9 cellular contexts compared by ENCODE assay signal in the genomic region with DNA sequence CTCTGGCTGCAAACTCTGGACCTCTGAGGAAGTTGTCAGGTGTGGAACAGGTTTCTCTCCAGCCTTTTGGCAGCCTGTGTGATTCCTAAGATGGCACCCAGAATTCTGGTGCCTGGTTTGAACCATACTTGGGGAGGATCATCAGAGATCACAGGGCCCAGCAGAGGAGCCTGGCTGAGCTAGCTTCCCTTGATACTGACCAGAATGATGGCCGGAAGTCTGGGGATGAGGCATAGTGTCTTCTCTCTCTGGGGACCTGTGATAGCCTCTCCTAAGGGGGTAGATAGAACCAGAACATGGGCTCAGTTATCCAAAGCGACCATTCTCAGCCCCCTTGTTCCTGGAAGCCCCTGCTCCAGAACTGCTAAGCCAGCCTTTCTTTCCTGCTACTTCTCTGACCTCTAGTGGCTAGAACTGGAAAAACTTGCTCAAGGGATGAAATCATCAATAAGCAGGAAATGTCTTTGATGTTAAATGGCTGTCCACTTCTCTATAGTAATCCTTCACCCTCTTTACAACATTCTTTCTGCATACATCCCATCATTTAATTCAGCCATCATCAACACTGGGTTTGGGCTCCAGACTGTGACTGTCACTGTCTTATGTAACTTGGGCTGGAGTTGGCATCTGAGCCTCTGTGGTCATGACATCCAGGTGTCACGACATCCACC. TPM values are rescaled to one million over a fixed set of nuclear protein-coding genes. Genes with fewer than 3 reads are reported as not detected.
DNase-seq lines count a peak whose midpoint lies in the region; ATAC-seq and TF ChIP-seq lines count a peak whose summit lies in the region.
"Had no signal": no experiment of that assay in that cellular context is flagged by ENCODE, and none has a peak within 500 bp of the region (broad histone marks: within the 10 kb centered on the region; RNA-seq: fewer than 3 reads in every experiment).

No MANE protein-coding gene starts in this region.

- WGBS in GM23248 (ENCODE audit: low coverage in 1 of 2, low lambda C conversion rate in 2 of 2, missing lambda C conversion rate in 2 of 2), 2 experiments = 55 to 58% methylated on average over 3 of the region's 3 CpGs
- 59 to 71% methylated on average over 2 to 3 of the region's 3 CpGs for WGBS in testis, 2 donors

- no peak for TF ChIP-seq POLR2A in testis (IDR thresholded peaks at IDR 0.05)

- peaks cover 11% of the 10 kb centered on the region for H3K9me3 Mint-ChIP-seq in activated T-helper 1 cell treated with anti-CD3 and anti-CD28 coated beads, Interleukin-12 subunit alpha, Interleukin-12 subunit beta, Interleukin-2, Interleukin-4 antibody, amounts not matched to agents 30 ng/mL and 10 ng/mL and 1 ng/mL, durations not matched to agents 14 hours and 24 hours and 36 hours
- no peaks in the 10 kb centered on the region for H3K9me3 Mint-ChIP-seq in immature natural killer cell

- H3K27ac Mint-ChIP-seq in activated T-helper 1 cell treated with anti-CD3 and anti-CD28 coated beads, Interleukin-12 subunit alpha, Interleukin-12 subunit beta, Interleukin-2, Interleukin-4 antibody, amounts not matched to agents 30 ng/mL and 10 ng/mL and 1 ng/mL, durations not matched to agents 14 hours and 24 hours and 36 hours = peak overlapping the region; percentile 79
- peak overlapping the region in 5 of 6 donors; percentile 19 to 79 (median 49) for H3K27ac Mint-ChIP-seq in immature natural killer cell

- peaks cover 100% of the 10 kb centered on the region for H3K79me2 ChIP-seq in GM23248 (ENCODE audit: insufficient read depth)

- no peak overlapping the region for H2AFZ ChIP-seq in GM23248

- no peaks in the 10 kb centered on the region for H3K27me3 Mint-ChIP-seq in activated T-helper 1 cell treated with anti-CD3 and anti-CD28 coated beads, Interleukin-12 subunit alpha, Interleukin-12 subunit beta, Interleukin-2, Interleukin-4 antibody, amounts not matched to agents 30 ng/mL and 10 ng/mL and 1 ng/mL, durations not matched to agents 14 hours and 24 hours and 36 hours (ENCODE audit: insufficient read depth)
- peaks cover 0 to 2% (median 1%) of the 10 kb centered on the region in 3 donors for H3K27me3 Mint-ChIP-seq in immature natural killer cell (ENCODE audit: low read depth in 3 of 3)

- peaks cover 100% of the 10 kb centered on the region for H3K4me1 Mint-ChIP-seq in activated T-helper 1 cell treated with anti-CD3 and anti-CD28 coated beads, Interleukin-12 subunit alpha, Interleukin-12 subunit beta, Interleukin-2, Interleukin-4 antibody, amounts not matched to agents 30 ng/mL and 10 ng/mL and 1 ng/mL, durations not matched to agents 14 hours and 24 hours and 36 hours (ENCODE audit: low read depth)
- H3K4me1 Mint-ChIP-seq in immature natural killer cell = peaks cover 77 to 92% of the 10 kb centered on the region in 2 donors

- no peaks in the 10 kb centered on the region for H3K27me3 ChIP-seq in GM23248 (replicated peaks; ENCODE audit: insufficient read depth)
- no peaks in the 10 kb centered on the region for H3K27me3 ChIP-seq in testis

- H3K9me3 ChIP-seq in GM23248 (ENCODE audit: low read depth) (no peaks in the 10 kb centered on the region), testis (no peaks in the 10 kb centered on the region)

- H3K4me1 ChIP-seq in GM23248 (ENCODE audit: insufficient read depth) = peaks cover 66% of the 10 kb centered on the region
- no peaks in the 10 kb centered on the region for H3K4me1 ChIP-seq in testis

- peaks cover 33% of the 10 kb centered on the region for H3K36me3 Mint-ChIP-seq in activated T-helper 1 cell treated with anti-CD3 and anti-CD28 coated beads, Interleukin-12 subunit alpha, Interleukin-12 subunit beta, Interleukin-2, Interleukin-4 antibody, amounts not matched to agents 30 ng/mL and 10 ng/mL and 1 ng/mL, durations not matched to agents 14 hours and 24 hours and 36 hours (ENCODE audit: low read depth)
- H3K36me3 Mint-ChIP-seq in immature natural killer cell = peaks cover 3 to 6% (median 4%) of the 10 kb centered on the region in 3 donors

- in situ Hi-C loops in GM23248 (cut with MboI) = loop anchor here (10.0 kb wide), 1 partner anchor 248 kb away; no protein-coding TSS in a partner anchor

- DNase-seq in CMK (ENCODE audit: low read depth) (peak; percentile 11), GM23248 (peak; percentile 66), NCI-H2171 treated with DMSO at 0.1 percent for 48 hours (lab: John Stamatoyannopoulos, UW) (peak; percentile 72), immature natural killer cell (peak; percentile 44 to 57 (median 44)), testis (no peak)
- DNase-seq in activated T-helper 1 cell treated with anti-CD3 and anti-CD28 coated beads, Interleukin-12 subunit alpha, Interleukin-12 subunit beta, Interleukin-2, Interleukin-4 antibody, amounts not matched to agents 30 ng/mL and 10 ng/mL and 1 ng/mL, durations not matched to agents 14 hours and 24 hours and 36 hours (ENCODE audit: low spot score) = no peak

- intact Hi-C loops in activated T-helper 1 cell treated with anti-CD3 and anti-CD28 coated beads, Interleukin-12 subunit alpha, Interleukin-12 subunit beta, Interleukin-2, Interleukin-4 antibody, amounts not matched to agents 30 ng/mL and 10 ng/mL and 1 ng/mL, durations not matched to agents 14 hours and 24 hours and 36 hours (cut with micrococcal nuclease) = loop anchor here (1.0 to 10.0 kb wide), 4 partner anchors 250 to 708 kb away; no protein-coding TSS in a partner anchor
- intact Hi-C loops in testis (cut with DNase I; ENCODE audit: low total_unique reads) = no loop called here

- H3K4me2 ChIP-seq in GM23248 (ENCODE audit: unreplicated experiment) = no peak overlapping the region

- peak overlapping the region; percentile 55 for H3K4me3 Mint-ChIP-seq in activated T-helper 1 cell treated with anti-CD3 and anti-CD28 coated beads, Interleukin-12 subunit alpha, Interleukin-12 subunit beta, Interleukin-2, Interleukin-4 antibody, amounts not matched to agents 30 ng/mL and 10 ng/mL and 1 ng/mL, durations not matched to agents 14 hours and 24 hours and 36 hours
- peak overlapping the region in 1 of 5 donors; percentile 36 for H3K4me3 Mint-ChIP-seq in immature natural killer cell

- ATAC-seq in GM18511 (IDR thresholded peaks at IDR 0.05; ENCODE audit: unreplicated experiment) (no peak), HG02642 (IDR thresholded peaks at IDR 0.05; ENCODE audit: poor library complexity, unreplicated experiment) (no peak)

- H3K36me3 ChIP-seq in GM23248 (ENCODE audit: low read depth) (peaks cover 13% of the 10 kb centered on the region; the same call in 1 of the 2 replicates), testis (ENCODE audit: low read depth, missing control alignments) (no peaks in the 10 kb centered on the region)

- peaks cover 25% of the 10 kb centered on the region for H4K20me1 ChIP-seq in GM23248 (ENCODE audit: insufficient read depth)

- H3K9ac ChIP-seq in GM23248 = no peak overlapping the region

- TF ChIP-seq CTCF in testis (IDR thresholded peaks at IDR 0.05) = peak; percentile 32 to 69 (median 65)

- no peaks in the 10 kb centered on the region for H3K9me2 ChIP-seq in GM23248 (ENCODE audit: insufficient read depth)

- H3F3A ChIP-seq in GM23248 (ENCODE audit: insufficient read depth) = peaks cover 86% of the 10 kb centered on the region

- H3K27ac ChIP-seq in GM23248 = no peak overlapping the region; the same call in 1 of the 2 replicates
- no peak overlapping the region for H3K27ac ChIP-seq in testis

- no peak overlapping the region for H3K4me3 ChIP-seq in GM23248
- no peak overlapping the region for H3K4me3 ChIP-seq in testis

RNA-seq across cellular contexts. Expression of a gene that starts 55.1 kb away (rescaled TPM):
- total RNA-seq in GM23248 (2014; rRNA removed; shearing (Covaris generic)) = not detected in 2 replicates
- polyA plus RNA-seq in GM23248 (2016; fragmentation: Nextera tagmentation; extraction: Ambion mirVana) (0.09 TPM in 1 of 2 replicates, not detected in the other), immature natural killer cell (not detected), testis (ENCODE audit: insufficient read depth, low read depth, low replicate concordance) (not detected)
- total RNA-seq in activated T-helper 1 cell treated with anti-CD3 and anti-CD28 coated beads, Interleukin-12 subunit alpha, Interleukin-12 subunit beta, Interleukin-2, Interleukin-4 antibody, amounts not matched to agents 30 ng/mL and 10 ng/mL and 1 ng/mL, durations not matched to agents 14 hours and 24 hours and 36 hours = not detected in 2 replicates
- not detected for total RNA-seq in testis
- total RNA-seq: skeletal muscle tissue had no signal

Comparison
In these comparisons a context has a peak if more than half of its experiments do, and no peak if none do; other contexts are left out.
1. DNase-seq: peak in CMK (single experiment), GM23248 (single experiment), NCI-H2171 treated with DMSO at 0.1 percent for 48 hours (single experiment) and immature natural killer cell (3 of 3); none in activated T-helper 1 cell treated with anti-CD3 and anti-CD28 coated beads, Interleukin-12 subunit alpha, Interleukin-12 subunit beta, Interleukin-2, Interleukin-4 antibody, amounts not matched to agents 30 ng/mL and 10 ng/mL and 1 ng/mL, durations not matched to agents 14 hours and 24 hours and 36 hours (single experiment) and testis (single experiment).